13 cellular contexts compared by ENCODE assay signal in the genomic region with DNA sequence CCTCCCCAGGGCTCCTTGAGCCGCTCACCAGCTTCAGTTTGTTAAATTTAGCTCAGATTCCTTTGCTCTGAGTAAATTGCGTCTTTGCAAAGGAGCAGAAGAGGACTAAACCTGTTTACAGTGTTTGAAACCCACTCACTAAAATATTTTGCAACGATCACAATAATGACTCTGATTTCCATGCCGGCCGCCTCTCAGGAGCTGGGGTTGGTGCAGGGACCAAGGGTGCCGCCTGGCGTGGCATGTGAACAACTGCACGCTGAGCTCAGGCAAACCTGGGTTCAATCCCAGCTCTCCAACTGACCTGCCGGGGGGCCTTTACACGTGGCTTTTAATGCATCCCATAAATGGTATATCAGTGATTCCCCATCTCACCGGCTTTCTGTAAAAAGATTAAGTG.
DNase-seq lines count a peak whose midpoint lies in the region; ATAC-seq and TF ChIP-seq lines count a peak whose summit lies in the region.
"Had no signal": no experiment of that assay in that cellular context is flagged by ENCODE, and none has a peak within 500 bp of the region (broad histone marks: within the 10 kb centered on the region; RNA-seq: fewer than 3 reads in every experiment).

No MANE protein-coding gene starts in this region.

- H3K4me3 ChIP-seq in fibroblast of the aortic adventitia (ENCODE audit: low read depth, low read length): no peak overlapping the region

- peak; percentile 26 for DNase-seq in AG08396 (ENCODE audit: low spot score)
- peak; percentile 48 for DNase-seq in H4 (ENCODE audit: low spot score)
- DNase-seq in RWPE1 (ENCODE audit: low spot score): peak; percentile 31
- DNase-seq in fibroblast of the aortic adventitia (ENCODE audit: low read depth): peak; percentile 21
- no peak for DNase-seq in activated CD8-positive, alpha-beta memory T cell treated with anti-CD3 and anti-CD28 coated beads, Interleukin-2, amount 10 ng/mL, durations not matched to agents 7 days and 5 days
- no peak for DNase-seq in NCI-H345 treated with DMSO at 0.1 percent for 48 hours (lab: John Stamatoyannopoulos, UW; ENCODE audit: unreplicated experiment)
- DNase-seq in activated CD8-positive, alpha-beta memory T cell treated with anti-CD3 and anti-CD28 coated beads for 24 hours: no peak
- DNase-seq: activated CD4-positive, alpha-beta T cell treated with anti-CD3 and anti-CD28 coated beads, Interleukin-2, amount 10 ng/mL, durations not matched to agents 24 days and 14 days; activated naive CD4-positive, alpha-beta T cell treated with anti-CD3 and anti-CD28 coated beads for 36 hours; COR-L47; NCI-H1436 treated with DMSO at 0.1 percent for 48 hours had no signal

- no peaks in the 10 kb centered on the region for H3K36me3 Mint-ChIP-seq in activated CD8-positive, alpha-beta memory T cell treated with anti-CD3 and anti-CD28 coated beads, Interleukin-2, amount 10 ng/mL, durations not matched to agents 7 days and 5 days
- H3K36me3 Mint-ChIP-seq: natural killer cell treated with Interleukin-12 subunit alpha and Interleukin-12 subunit beta and Interleukin-15 and Interleukin-18, amount 100 ng/mL, for 72 hours had no signal

- POLR2A ChIA-PET in RWPE1 (lab: Yijun Ruan, JAX; ENCODE audit: low non-redundant PET): no interaction called here

- H3K9me3 Mint-ChIP-seq in activated CD8-positive, alpha-beta memory T cell treated with anti-CD3 and anti-CD28 coated beads, Interleukin-2, amount 10 ng/mL, durations not matched to agents 7 days and 5 days (ENCODE audit: low read depth): peaks cover 5% of the 10 kb centered on the region

- H3K4me3 Mint-ChIP-seq in activated CD8-positive, alpha-beta memory T cell treated with anti-CD3 and anti-CD28 coated beads, Interleukin-2, amount 10 ng/mL, durations not matched to agents 7 days and 5 days: no peak overlapping the region
- H3K4me3 Mint-ChIP-seq: activated CD4-positive, alpha-beta T cell treated with anti-CD3 and anti-CD28 coated beads, Interleukin-2, amount 10 ng/mL, durations not matched to agents 24 days and 14 days; activated naive CD4-positive, alpha-beta T cell treated with anti-CD3 and anti-CD28 coated beads for 36 hours; natural killer cell treated with Interleukin-12 subunit alpha and Interleukin-12 subunit beta and Interleukin-15 and Interleukin-18, amount 100 ng/mL, for 72 hours had no signal

- CTCF ChIA-PET in RWPE1 (lab: Yijun Ruan, JAX): interaction anchor here (0.6 to 1.5 kb wide), 3 partner anchors 151 to 297 kb away, joined by 3 to 9 read pairs (median 3); no protein-coding TSS in a partner anchor
- CTCF ChIA-PET in activated CD8-positive, alpha-beta memory T cell treated with anti-CD3 and anti-CD28 coated beads, Interleukin-2, amount 10 ng/mL, durations not matched to agents 7 days and 5 days (lab: Charles Lee): no interaction called here

- H3K27ac ChIP-seq in RWPE1: no peak overlapping the region

- peaks cover 10% of the 10 kb centered on the region for H3K27me3 Mint-ChIP-seq in activated CD8-positive, alpha-beta memory T cell treated with anti-CD3 and anti-CD28 coated beads, Interleukin-2, amount 10 ng/mL, durations not matched to agents 7 days and 5 days

- ATAC-seq in activated CD8-positive, alpha-beta memory T cell treated with anti-CD3 and anti-CD28 coated beads, Interleukin-2, amount 10 ng/mL, durations not matched to agents 7 days and 5 days: no peak
- no peak for ATAC-seq in GM18867 (IDR thresholded peaks at IDR 0.05; ENCODE audit: unreplicated experiment)
- ATAC-seq: natural killer cell treated with Interleukin-12 subunit alpha and Interleukin-12 subunit beta and Interleukin-15 and Interleukin-18, amount 100 ng/mL, for 72 hours had no signal

- H3K27ac Mint-ChIP-seq in activated CD8-positive, alpha-beta memory T cell treated with anti-CD3 and anti-CD28 coated beads, Interleukin-2, amount 10 ng/mL, durations not matched to agents 7 days and 5 days: no peak overlapping the region
- H3K27ac Mint-ChIP-seq: activated CD4-positive, alpha-beta T cell treated with anti-CD3 and anti-CD28 coated beads, Interleukin-2, amount 10 ng/mL, durations not matched to agents 24 days and 14 days; activated naive CD4-positive, alpha-beta T cell treated with anti-CD3 and anti-CD28 coated beads for 36 hours; natural killer cell treated with Interleukin-12 subunit alpha and Interleukin-12 subunit beta and Interleukin-15 and Interleukin-18, amount 100 ng/mL, for 72 hours had no signal

- H3K4me1 Mint-ChIP-seq in activated CD8-positive, alpha-beta memory T cell treated with anti-CD3 and anti-CD28 coated beads, Interleukin-2, amount 10 ng/mL, durations not matched to agents 7 days and 5 days: no peaks in the 10 kb centered on the region
- H3K4me1 Mint-ChIP-seq: activated CD4-positive, alpha-beta T cell treated with anti-CD3 and anti-CD28 coated beads, Interleukin-2, amount 10 ng/mL, durations not matched to agents 24 days and 14 days had no signal

- peak; percentile 32; the same call in 1 of the 2 replicates for TF ChIP-seq CTCF in RWPE1 (conservative IDR thresholded peaks at IDR 0.05; ENCODE audit: low read depth)
- peak; percentile 51 for TF ChIP-seq CTCF in fibroblast of the aortic adventitia (IDR thresholded peaks at IDR 0.05; ENCODE audit: insufficient read depth, low read length)

Comparison
In these comparisons a context has a peak if more than half of its experiments do, and no peak if none do; other contexts are left out.
1. DNase-seq: peak in AG08396 (single experiment), H4 (single experiment), RWPE1 (single experiment) and fibroblast of the aortic adventitia (single experiment); none in activated CD8-positive, alpha-beta memory T cell treated with anti-CD3 and anti-CD28 coated beads, Interleukin-2, amount 10 ng/mL, durations not matched to agents 7 days and 5 days (single experiment), NCI-H345 treated with DMSO at 0.1 percent for 48 hours (single experiment) and activated CD8-positive, alpha-beta memory T cell treated with anti-CD3 and anti-CD28 coated beads for 24 hours (single experiment).